In genomic region chr1:61120998-61121397, GRCh38 we compare ENCODE assay signal across 10 cellular contexts. TPM values are rescaled to one million over a fixed set of nuclear protein-coding genes. Genes with fewer than 3 reads are reported as not detected.
DNase-seq lines count a peak whose midpoint lies in the region; ATAC-seq, FAIRE-seq and TF ChIP-seq lines count a peak whose summit lies in the region.
"Had no signal": no experiment of that assay in that cellular context is flagged by ENCODE, and none has a peak within 500 bp of the region (broad histone marks: within the 10 kb centered on the region; RNA-seq: fewer than 3 reads in every experiment).

No MANE protein-coding gene starts in this region.

- no peak overlapping the region for H4K91ac ChIP-seq in H1 (replicated peaks; ENCODE audit: insufficient read length, low read length)

- H2BK5ac ChIP-seq in H1 (ENCODE audit: low read depth, low read length), result no peak overlapping the region

- WGBS in H1 (ENCODE audit: extremely low coverage in 1 of 2, insufficient coverage in 1 of 2, insufficient read length in 1 of 2, insufficient replicate concordance in 2 of 2, low coverage in 1 of 2, low lambda C conversion rate in 2 of 2, missing lambda C conversion rate in 1 of 2), 2 experiments, result 88% methylated on average over 2 of the region's 2 CpGs; no CpG with 5 or more reads in 1 of the 2 experiments
- WGBS in liver, result 24% methylated on average over 2 of the region's 2 CpGs
- 41 to 53% methylated on average over 2 of the region's 2 CpGs for WGBS in thyroid gland, 2 donors

- no peaks in the 10 kb centered on the region for H3K79me2 ChIP-seq in H1 (ENCODE audit: control insufficient read depth in 1 of 2, insufficient read depth in 2 of 2, low read length in 2 of 2)

- H3K23ac ChIP-seq in H1 (ENCODE audit: insufficient read length), result no peak overlapping the region

- POLR2A ChIA-PET in H1 (lab: Charles Lee; ENCODE audit: partially characterized antibody), result no interaction called here

- no peaks in the 10 kb centered on the region for H4K20me1 ChIP-seq in H1 (replicated peaks in 1 of 2; ENCODE audit: control insufficient read depth in 1 of 2, insufficient read depth in 2 of 2, low read length in 2 of 2)

- TF ChIP-seq POLR2A in H1 (IDR thresholded peaks at IDR 0.05; ENCODE audit: control extremely low read depth in 1 of 2, low read depth in 2 of 2, low read length in 2 of 2), result no peak
- TF ChIP-seq POLR2A in thyroid gland (IDR thresholded peaks at IDR 0.05), result no peak

- TF ChIP-seq CTCF in H1 (IDR thresholded peaks at IDR 0.05; ENCODE audit: control extremely low read depth in 1 of 3, insufficient read depth in 1 of 3, low read depth in 1 of 3, low read length in 3 of 3) (no peak), liver (IDR thresholded peaks at IDR 0.05; ENCODE audit: low read depth, low read length, missing input control) (no peak), thyroid gland (IDR thresholded peaks at IDR 0.05) (no peak)

- intact Hi-C loops in thyroid gland (cut with DNase I), result no loop called here

- FAIRE-seq in H1 (lab: Jason Lieb, UNC), result no peak

- H3K4me1 ChIP-seq in H1 (replicated peaks in 1 of 4; ENCODE audit: control insufficient read depth in 3 of 4, insufficient read depth in 4 of 4, low read length in 3 of 4), result peaks cover 0 to 2% (median under 1%) of the 10 kb centered on the region in 4 experiments; a peak in 3 of 7 replicates
- peaks cover 17 to 82% (median 71%) of the 10 kb centered on the region in 4 donors for H3K4me1 ChIP-seq in liver (ENCODE audit: control insufficient read depth in 4 of 4, insufficient read depth in 4 of 4, low read length in 3 of 4)
- peaks cover 58 to 86% of the 10 kb centered on the region in 2 donors for H3K4me1 ChIP-seq in thyroid gland

- H3K27ac ChIP-seq in H1 (ENCODE audit: low read depth, low read length) (no peak overlapping the region), liver (ENCODE audit: low read depth in 1 of 2, low read length in 2 of 2) (peak overlapping the region; percentile 69 to 78), thyroid gland (peak overlapping the region; percentile 63 to 68 (median 64))
- H3K27ac ChIP-seq: 22Rv1 had no signal

- H2BK120ac ChIP-seq in H1 (replicated peaks; ENCODE audit: low read depth, low read length), result no peak overlapping the region

- no peak overlapping the region for H2AFZ ChIP-seq in H1 (ENCODE audit: low read length)

- H3K9me3 ChIP-seq in H1 (ENCODE audit: insufficient read depth in 2 of 2, low read depth in 1 of 2, low read length in 1 of 2) (no peaks in the 10 kb centered on the region), liver (ENCODE audit: control insufficient read depth in 4 of 4, low read length in 3 of 4) (no peaks in the 10 kb centered on the region), thyroid gland (no peaks in the 10 kb centered on the region)

- DNase-seq in DMS53 (lab: John Stamatoyannopoulos, UW) (peak; percentile 18), DMS53 treated with DMSO at 0.1 percent for 48 hours (lab: John Stamatoyannopoulos, UW; ENCODE audit: unreplicated experiment) (no peak), H1 (ENCODE audit: low read depth in 1 of 2, low spot score in 2 of 2) (no peak), thyroid gland (peak in 1 of 2 donors; percentile 24), NAMALWA (ENCODE audit: low spot score) (no peak), GF-D8 (lab: John Stamatoyannopoulos, UW) (no peak)
- DNase-seq: activated CD8-positive, alpha-beta memory T cell treated with anti-CD3 and anti-CD28 coated beads, Interleukin-2, amount 50 U/mL, for 48 hours had no signal

- no peaks in the 10 kb centered on the region for H3K23me2 ChIP-seq in H1 (ENCODE audit: low read depth, low read length)

- H3K18ac ChIP-seq in H1 (ENCODE audit: extremely low read depth, low read length), result no peak overlapping the region

- no peak overlapping the region for H3K14ac ChIP-seq in H1 (ENCODE audit: insufficient read length)

- H3K4me2 ChIP-seq in H1 (ENCODE audit: insufficient read depth in 1 of 2, low read depth in 2 of 2, low read length in 2 of 2), result no peak overlapping the region

- no peaks in the 10 kb centered on the region for H3K79me1 ChIP-seq in H1 (ENCODE audit: low read depth, low read length)

- no peak overlapping the region for H3K4ac ChIP-seq in H1 (replicated peaks; ENCODE audit: insufficient read length, low read depth, low read length)

- H3K36me3 ChIP-seq in H1 (ENCODE audit: control insufficient read depth in 2 of 4, insufficient read depth in 4 of 4, low read length in 3 of 4), result no peaks in the 10 kb centered on the region
- H3K36me3 ChIP-seq in liver (ENCODE audit: control insufficient read depth in 4 of 4, insufficient read depth in 3 of 4, low read depth in 1 of 4, low read length in 3 of 4), result no peaks in the 10 kb centered on the region
- H3K36me3 ChIP-seq in thyroid gland, result no peaks in the 10 kb centered on the region

- H2BK15ac ChIP-seq in H1 (ENCODE audit: low read length), result no peak overlapping the region

- H2AK5ac ChIP-seq in H1 (ENCODE audit: low read depth, low read length), result no peak overlapping the region

- H3K56ac ChIP-seq in H1 (replicated peaks; ENCODE audit: insufficient read length, low read depth, low read length), result no peak overlapping the region

- no peak overlapping the region for H3K9ac ChIP-seq in H1 (replicated peaks in 1 of 4; ENCODE audit: extremely low read depth in 1 of 4, low read depth in 3 of 4, low read length in 3 of 4)
- peak overlapping the region; percentile 42 to 87 for H3K9ac ChIP-seq in liver (ENCODE audit: low read depth in 1 of 2, low read length in 2 of 2)

- H2BK20ac ChIP-seq in H1 (ENCODE audit: low read length), result no peak overlapping the region

- H2BK12ac ChIP-seq in H1 (ENCODE audit: low read depth, low read length), result no peak overlapping the region

- no peak for TF ChIP-seq EP300 in H1 (IDR thresholded peaks at IDR 0.05; ENCODE audit: borderline replicate concordance in 1 of 2, low read depth in 2 of 2, low read length in 2 of 2)

- H4K8ac ChIP-seq in H1 (ENCODE audit: extremely low read depth, insufficient read depth, low read length), result no peak overlapping the region

- no peak for ATAC-seq in GM21825 (IDR thresholded peaks at IDR 0.05; ENCODE audit: unreplicated experiment)

- no peak overlapping the region for H4K5ac ChIP-seq in H1 (ENCODE audit: insufficient read length, low read depth, low read length)

- H3K27me3 ChIP-seq in H1 (replicated peaks in 1 of 4; ENCODE audit: control insufficient read depth in 3 of 4, extremely low read depth in 1 of 4, insufficient read depth in 3 of 4, low read length in 3 of 4) (no peaks in the 10 kb centered on the region), liver (ENCODE audit: control insufficient read depth in 4 of 4, insufficient read depth in 4 of 4, low read length in 3 of 4) (no peaks in the 10 kb centered on the region), thyroid gland (no peaks in the 10 kb centered on the region)

- H3K4me3 ChIP-seq in H1 (ENCODE audit: extremely low read depth in 1 of 4, insufficient read depth in 2 of 4, low read depth in 3 of 4, low read length in 4 of 4) (no peak overlapping the region), liver (ENCODE audit: low read depth in 1 of 3, low read length in 3 of 3) (peak overlapping the region in 1 of 3 donors; percentile 14), thyroid gland (replicated peaks in 1 of 3) (no peak overlapping the region)

- TF ChIP-seq RAD21 in H1 (IDR thresholded peaks at IDR 0.05 in 1 of 2, conservative IDR thresholded peaks at IDR 0.05 in 1 of 2; ENCODE audit: low read depth in 2 of 2, low read length in 2 of 2) (no peak), liver (IDR thresholded peaks at IDR 0.05) (peak; percentile 47 to 52)

- CTCF ChIA-PET in H1 (lab: Charles Lee; ENCODE audit: partially characterized antibody), result no interaction called here

TF ChIP-seq in H1, 55 proteins besides CTCF, POLR2A, EP300 and RAD21:
- TF ChIP-seq CEBPB (IDR thresholded peaks at IDR 0.05; ENCODE audit: low read depth, low read length) (peak; percentile 88), CREB1 (IDR thresholded peaks at IDR 0.05) (no peak), HDAC6 (IDR thresholded peaks at IDR 0.05; ENCODE audit: low read depth, low read length) (no peak)

TF ChIP-seq in liver, 16 proteins besides CTCF, POLR2A, EP300 and RAD21 (continues in another document):
- TF ChIP-seq NR2F2 (IDR thresholded peaks at IDR 0.05) (no peak), GABPA (IDR thresholded peaks at IDR 0.05 in 1 of 2, conservative IDR thresholded peaks at IDR 0.05 in 1 of 2) (peak in 1 of 2 donors; percentile 29), HNF4G (IDR thresholded peaks at IDR 0.05) (peak; percentile 40), ATF3 (IDR thresholded peaks at IDR 0.05) (peak; percentile 91), YY1 (IDR thresholded peaks at IDR 0.05) (peak; percentile 81), HNF4A (conservative IDR thresholded peaks at IDR 0.05) (peak; percentile 88 to 95)

RNA-seq across cellular contexts. Expression of gene NFIA, which starts 38.6 kb away (rescaled TPM):
- 1.8 and 2.3 TPM in 2 replicates for total RNA-seq in H1 (2021; fragmentation: NEBNext Ultra II Directional; extraction: Animal tissue kit (Norgen Biotek cat#: 25700))
- 1.4 and 2.3 TPM in 2 replicates for polyA plus RNA-seq in H1 (2011; rRNA removed)
- polyA plus RNA-seq in H1 (2011; cell fraction: cytosol; rRNA removed), result 1.0 TPM
- 2.8 TPM for polyA plus RNA-seq in H1 (2011; cell fraction: nucleus; rRNA removed)
- polyA plus RNA-seq in H1 (2012, experiment 1 of 2), result 1.1 to 1.5 TPM (median 1.3 TPM) in 4 replicates
- 0.25 TPM for polyA plus RNA-seq in H1 (2012, experiment 2 of 2)
- polyA plus RNA-seq in H1 (2013, experiment 1 of 2), result 1.4 TPM
- polyA plus RNA-seq in H1 (2013, experiment 2 of 2), result 1.3 TPM
- 7.0 and 13.4 TPM in 2 replicates for polyA minus RNA-seq in H1 (2011; rRNA and poly(A)+ RNA removed)
- 4.1 TPM for polyA minus RNA-seq in H1 (2011; cell fraction: cytosol; rRNA and poly(A)+ RNA removed)
- 12.6 TPM for polyA minus RNA-seq in H1 (2011; cell fraction: nucleus; rRNA and poly(A)+ RNA removed)
- total RNA-seq in liver, result 10 to 100 TPM; 16.6 to 27.7 TPM
- 10 to 100 TPM in 1 of 2 donors, 1 to 10 TPM in 1; 6.8 to 53.7 TPM for polyA plus RNA-seq in liver
- total RNA-seq in thyroid gland, result 100 to 1,000 TPM; 105 to 149 (median 118) TPM

Comparison
In these comparisons a context has a peak if more than half of its experiments do, and no peak if none do; other contexts are left out.
1. H3K9ac ChIP-seq: peak in liver (2 of 2); none in H1 (0 of 4).